In genomic region chr3:124117486-124117885, GRCh38 we compare ENCODE assay signal across 1 cellular context.
TF ChIP-seq lines count a peak whose summit lies in the region.

No MANE protein-coding gene starts in this region.

TF ChIP-seq in HepG2, 621 proteins besides CTCF, POLR2A, EP300 and RAD21 (continued from another document):
- TF ChIP-seq ZNF280B (CRISPR knock-in tag; IDR thresholded peaks at IDR 0.05; ENCODE audit: borderline replicate concordance) = no peak
